ENCODE assay signal across 2 cellular contexts in the genomic region with DNA sequence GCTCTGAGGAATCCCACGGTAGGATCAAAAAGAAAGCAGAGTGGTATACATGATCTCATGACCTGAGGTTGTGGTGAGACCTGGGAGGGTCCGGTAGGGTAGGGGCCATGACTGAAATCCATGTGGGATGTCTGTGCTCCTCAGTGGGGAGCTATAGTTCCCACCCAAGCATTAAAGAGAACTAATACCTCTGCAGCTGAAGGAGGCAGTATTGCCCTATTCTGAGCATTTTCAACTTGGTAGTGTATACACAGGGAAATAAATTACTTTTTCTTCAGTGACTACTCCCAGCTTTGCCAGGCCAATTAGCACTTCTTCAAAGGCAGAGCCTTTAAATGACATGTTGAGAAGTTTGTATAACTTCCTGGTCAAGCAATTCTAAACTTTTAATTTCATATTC.
TF ChIP-seq lines count a peak whose summit lies in the region.

No MANE protein-coding gene starts in this region.

TF ChIP-seq in SK-N-SH, 30 proteins besides CTCF, POLR2A, EP300 and RAD21 (continued from another document):
- TF ChIP-seq, protein P1, sequence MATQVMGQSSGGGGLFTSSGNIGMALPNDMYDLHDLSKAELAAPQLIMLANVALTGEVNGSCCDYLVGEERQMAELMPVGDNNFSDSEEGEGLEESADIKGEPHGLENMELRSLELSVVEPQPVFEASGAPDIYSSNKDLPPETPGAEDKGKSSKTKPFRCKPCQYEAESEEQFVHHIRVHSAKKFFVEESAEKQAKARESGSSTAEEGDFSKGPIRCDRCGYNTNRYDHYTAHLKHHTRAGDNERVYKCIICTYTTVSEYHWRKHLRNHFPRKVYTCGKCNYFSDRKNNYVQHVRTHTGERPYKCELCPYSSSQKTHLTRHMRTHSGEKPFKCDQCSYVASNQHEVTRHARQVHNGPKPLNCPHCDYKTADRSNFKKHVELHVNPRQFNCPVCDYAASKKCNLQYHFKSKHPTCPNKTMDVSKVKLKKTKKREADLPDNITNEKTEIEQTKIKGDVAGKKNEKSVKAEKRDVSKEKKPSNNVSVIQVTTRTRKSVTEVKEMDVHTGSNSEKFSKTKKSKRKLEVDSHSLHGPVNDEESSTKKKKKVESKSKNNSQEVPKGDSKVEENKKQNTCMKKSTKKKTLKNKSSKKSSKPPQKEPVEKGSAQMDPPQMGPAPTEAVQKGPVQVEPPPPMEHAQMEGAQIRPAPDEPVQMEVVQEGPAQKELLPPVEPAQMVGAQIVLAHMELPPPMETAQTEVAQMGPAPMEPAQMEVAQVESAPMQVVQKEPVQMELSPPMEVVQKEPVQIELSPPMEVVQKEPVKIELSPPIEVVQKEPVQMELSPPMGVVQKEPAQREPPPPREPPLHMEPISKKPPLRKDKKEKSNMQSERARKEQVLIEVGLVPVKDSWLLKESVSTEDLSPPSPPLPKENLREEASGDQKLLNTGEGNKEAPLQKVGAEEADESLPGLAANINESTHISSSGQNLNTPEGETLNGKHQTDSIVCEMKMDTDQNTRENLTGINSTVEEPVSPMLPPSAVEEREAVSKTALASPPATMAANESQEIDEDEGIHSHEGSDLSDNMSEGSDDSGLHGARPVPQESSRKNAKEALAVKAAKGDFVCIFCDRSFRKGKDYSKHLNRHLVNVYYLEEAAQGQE (IDR thresholded peaks at IDR 0.05; ENCODE audit: low read depth, low read length) = no peak
- no peak for TF ChIP-seq JUND (IDR thresholded peaks at IDR 0.05)
- TF ChIP-seq, protein P2, sequence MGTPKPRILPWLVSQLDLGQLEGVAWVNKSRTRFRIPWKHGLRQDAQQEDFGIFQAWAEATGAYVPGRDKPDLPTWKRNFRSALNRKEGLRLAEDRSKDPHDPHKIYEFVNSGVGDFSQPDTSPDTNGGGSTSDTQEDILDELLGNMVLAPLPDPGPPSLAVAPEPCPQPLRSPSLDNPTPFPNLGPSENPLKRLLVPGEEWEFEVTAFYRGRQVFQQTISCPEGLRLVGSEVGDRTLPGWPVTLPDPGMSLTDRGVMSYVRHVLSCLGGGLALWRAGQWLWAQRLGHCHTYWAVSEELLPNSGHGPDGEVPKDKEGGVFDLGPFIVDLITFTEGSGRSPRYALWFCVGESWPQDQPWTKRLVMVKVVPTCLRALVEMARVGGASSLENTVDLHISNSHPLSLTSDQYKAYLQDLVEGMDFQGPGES (IDR thresholded peaks at IDR 0.05; ENCODE audit: low read depth, low read length) = no peak

TF ChIP-seq in SK-N-SH treated with all-trans-retinoic acid at 6 μM for 48 hours, 23 proteins besides CTCF, POLR2A, EP300 and RAD21 (continued from another document):
- TF ChIP-seq ESRRG (CRISPR knock-in tag; IDR thresholded peaks at IDR 0.05) = no peak
- no peak for TF ChIP-seq ZC3H10 (CRISPR knock-in tag; IDR thresholded peaks at IDR 0.05)
- no peak for TF ChIP-seq ZNF70 (CRISPR knock-in tag; IDR thresholded peaks at IDR 0.05)
- no peak for TF ChIP-seq ZFP30 (CRISPR knock-in tag; IDR thresholded peaks at IDR 0.05)
- TF ChIP-seq OSR1 (CRISPR knock-in tag; IDR thresholded peaks at IDR 0.05) = no peak
- TF ChIP-seq PPARA (CRISPR knock-in tag; IDR thresholded peaks at IDR 0.05; ENCODE audit: borderline replicate concordance) = no peak
- no peak for TF ChIP-seq ARNTL (CRISPR knock-in tag; IDR thresholded peaks at IDR 0.05; ENCODE audit: borderline replicate concordance, low read depth)
- TF ChIP-seq ZNF8 (CRISPR knock-in tag; IDR thresholded peaks at IDR 0.05) = no peak
- TF ChIP-seq, protein P3, sequence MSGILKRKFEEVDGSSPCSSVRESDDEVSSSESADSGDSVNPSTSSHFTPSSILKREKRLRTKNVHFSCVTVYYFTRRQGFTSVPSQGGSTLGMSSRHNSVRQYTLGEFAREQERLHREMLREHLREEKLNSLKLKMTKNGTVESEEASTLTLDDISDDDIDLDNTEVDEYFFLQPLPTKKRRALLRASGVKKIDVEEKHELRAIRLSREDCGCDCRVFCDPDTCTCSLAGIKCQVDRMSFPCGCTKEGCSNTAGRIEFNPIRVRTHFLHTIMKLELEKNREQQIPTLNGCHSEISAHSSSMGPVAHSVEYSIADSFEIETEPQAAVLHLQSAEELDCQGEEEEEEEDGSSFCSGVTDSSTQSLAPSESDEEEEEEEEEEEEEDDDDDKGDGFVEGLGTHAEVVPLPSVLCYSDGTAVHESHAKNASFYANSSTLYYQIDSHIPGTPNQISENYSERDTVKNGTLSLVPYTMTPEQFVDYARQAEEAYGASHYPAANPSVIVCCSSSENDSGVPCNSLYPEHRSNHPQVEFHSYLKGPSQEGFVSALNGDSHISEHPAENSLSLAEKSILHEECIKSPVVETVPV (CRISPR knock-in tag; IDR thresholded peaks at IDR 0.05) = no peak
